1 cellular context compared by ENCODE assay signal in the genomic region with DNA sequence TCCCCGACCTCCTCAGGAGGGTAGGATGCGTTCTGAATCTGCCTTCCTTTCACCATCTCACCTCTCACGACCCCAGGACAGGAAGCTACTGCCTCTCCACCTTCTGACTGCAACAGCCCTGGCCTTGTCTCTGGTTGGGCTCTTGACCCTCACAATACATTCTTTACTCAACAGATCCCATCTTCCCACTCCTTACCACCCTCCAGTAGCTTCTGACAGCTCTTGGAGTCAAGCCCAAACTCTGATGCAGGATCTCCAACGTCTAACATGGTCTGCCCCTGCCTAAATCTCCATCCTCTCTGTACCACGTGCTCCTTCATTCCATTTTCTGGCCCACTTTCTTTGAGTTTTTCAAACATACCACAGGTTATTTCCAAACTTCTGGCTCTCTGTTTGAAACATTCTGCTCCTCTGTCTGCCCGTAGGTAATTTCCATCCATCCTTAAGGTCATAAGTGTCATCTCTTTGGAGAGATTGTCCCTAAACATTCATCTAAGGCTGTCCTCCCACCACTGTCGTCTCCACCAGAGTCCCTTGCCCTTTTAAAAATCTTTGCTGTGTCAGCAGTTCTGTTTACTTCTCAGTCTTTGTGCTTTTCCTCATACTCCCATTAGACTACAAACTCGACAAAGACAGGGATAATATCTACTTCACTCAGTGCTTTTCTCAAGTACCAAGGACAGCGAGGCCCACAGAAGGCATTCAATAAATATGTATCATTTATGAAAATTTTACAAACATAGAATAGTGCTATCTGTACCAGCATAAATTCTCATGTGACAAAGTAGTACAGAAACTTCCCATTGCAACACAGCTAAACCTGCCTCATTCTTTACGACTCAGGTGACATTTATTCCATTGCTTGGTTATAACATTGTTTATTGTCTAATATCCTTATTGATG.
TF ChIP-seq lines count a peak whose summit lies in the region.

No MANE protein-coding gene starts in this region.

TF ChIP-seq in K562, 482 proteins besides CTCF, POLR2A, EP300 and RAD21 (continued from another document):
- no peak for TF ChIP-seq E2F6 (IDR thresholded peaks at IDR 0.05; ENCODE audit: borderline replicate concordance in 1 of 2, extremely low read depth in 1 of 2, insufficient read depth in 1 of 2, insufficient read length in 1 of 2, low read depth in 1 of 2, low read length in 1 of 2, poor library complexity in 1 of 2, severe bottlenecking in 1 of 2)
- no peak for TF ChIP-seq ZNF778 (CRISPR knock-in tag; IDR thresholded peaks at IDR 0.05)
- no peak for TF ChIP-seq STAT6 (CRISPR knock-in tag; IDR thresholded peaks at IDR 0.05)
- TF ChIP-seq RBFOX2 (IDR thresholded peaks at IDR 0.05; ENCODE audit: low read depth, low read length): no peak
- TF ChIP-seq SPI1 (IDR thresholded peaks at IDR 0.05; ENCODE audit: borderline replicate concordance, low read depth, low read length): no peak
- peak; percentile 86 for TF ChIP-seq C11orf30 (IDR thresholded peaks at IDR 0.05; ENCODE audit: low read depth)
- TF ChIP-seq ZNF316 (IDR thresholded peaks at IDR 0.05): peak; percentile 92
- no peak for TF ChIP-seq ZNF449 (CRISPR knock-in tag; IDR thresholded peaks at IDR 0.05)
- TF ChIP-seq, protein P1, sequence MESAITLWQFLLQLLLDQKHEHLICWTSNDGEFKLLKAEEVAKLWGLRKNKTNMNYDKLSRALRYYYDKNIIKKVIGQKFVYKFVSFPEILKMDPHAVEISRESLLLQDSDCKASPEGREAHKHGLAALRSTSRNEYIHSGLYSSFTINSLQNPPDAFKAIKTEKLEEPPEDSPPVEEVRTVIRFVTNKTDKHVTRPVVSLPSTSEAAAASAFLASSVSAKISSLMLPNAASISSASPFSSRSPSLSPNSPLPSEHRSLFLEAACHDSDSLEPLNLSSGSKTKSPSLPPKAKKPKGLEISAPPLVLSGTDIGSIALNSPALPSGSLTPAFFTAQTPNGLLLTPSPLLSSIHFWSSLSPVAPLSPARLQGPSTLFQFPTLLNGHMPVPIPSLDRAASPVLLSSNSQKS (CRISPR knock-in tag; IDR thresholded peaks at IDR 0.05): no peak
- TF ChIP-seq ZNF707 (CRISPR knock-in tag; conservative IDR thresholded peaks at IDR 0.05): no peak
- TF ChIP-seq SNRNP70 (optimal IDR thresholded peaks at IDR 0.05; ENCODE audit: low read depth, low read length): no peak
- no peak for TF ChIP-seq GTF3C2 (IDR thresholded peaks at IDR 0.05; ENCODE audit: borderline replicate concordance, extremely low read depth, insufficient read length)
- TF ChIP-seq, protein P2, sequence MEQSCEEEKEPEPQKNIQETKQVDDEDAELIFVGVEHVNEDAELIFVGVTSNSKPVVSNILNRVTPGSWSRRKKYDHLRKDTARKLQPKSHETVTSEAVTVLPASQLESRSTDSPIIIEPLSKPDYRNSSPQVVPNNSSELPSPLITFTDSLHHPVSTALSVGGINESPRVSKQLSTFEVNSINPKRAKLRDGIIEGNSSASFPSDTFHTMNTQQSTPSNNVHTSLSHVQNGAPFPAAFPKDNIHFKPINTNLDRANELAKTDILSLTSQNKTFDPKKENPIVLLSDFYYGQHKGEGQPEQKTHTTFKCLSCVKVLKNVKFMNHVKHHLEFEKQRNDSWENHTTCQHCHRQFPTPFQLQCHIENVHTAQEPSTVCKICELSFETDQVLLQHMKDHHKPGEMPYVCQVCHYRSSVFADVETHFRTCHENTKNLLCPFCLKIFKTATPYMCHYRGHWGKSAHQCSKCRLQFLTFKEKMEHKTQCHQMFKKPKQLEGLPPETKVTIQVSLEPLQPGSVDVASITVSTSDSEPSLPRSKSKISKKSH (CRISPR knock-in tag; IDR thresholded peaks at IDR 0.05): no peak
- no peak for TF ChIP-seq NBN (IDR thresholded peaks at IDR 0.05; ENCODE audit: low read depth)
- TF ChIP-seq, protein P3, sequence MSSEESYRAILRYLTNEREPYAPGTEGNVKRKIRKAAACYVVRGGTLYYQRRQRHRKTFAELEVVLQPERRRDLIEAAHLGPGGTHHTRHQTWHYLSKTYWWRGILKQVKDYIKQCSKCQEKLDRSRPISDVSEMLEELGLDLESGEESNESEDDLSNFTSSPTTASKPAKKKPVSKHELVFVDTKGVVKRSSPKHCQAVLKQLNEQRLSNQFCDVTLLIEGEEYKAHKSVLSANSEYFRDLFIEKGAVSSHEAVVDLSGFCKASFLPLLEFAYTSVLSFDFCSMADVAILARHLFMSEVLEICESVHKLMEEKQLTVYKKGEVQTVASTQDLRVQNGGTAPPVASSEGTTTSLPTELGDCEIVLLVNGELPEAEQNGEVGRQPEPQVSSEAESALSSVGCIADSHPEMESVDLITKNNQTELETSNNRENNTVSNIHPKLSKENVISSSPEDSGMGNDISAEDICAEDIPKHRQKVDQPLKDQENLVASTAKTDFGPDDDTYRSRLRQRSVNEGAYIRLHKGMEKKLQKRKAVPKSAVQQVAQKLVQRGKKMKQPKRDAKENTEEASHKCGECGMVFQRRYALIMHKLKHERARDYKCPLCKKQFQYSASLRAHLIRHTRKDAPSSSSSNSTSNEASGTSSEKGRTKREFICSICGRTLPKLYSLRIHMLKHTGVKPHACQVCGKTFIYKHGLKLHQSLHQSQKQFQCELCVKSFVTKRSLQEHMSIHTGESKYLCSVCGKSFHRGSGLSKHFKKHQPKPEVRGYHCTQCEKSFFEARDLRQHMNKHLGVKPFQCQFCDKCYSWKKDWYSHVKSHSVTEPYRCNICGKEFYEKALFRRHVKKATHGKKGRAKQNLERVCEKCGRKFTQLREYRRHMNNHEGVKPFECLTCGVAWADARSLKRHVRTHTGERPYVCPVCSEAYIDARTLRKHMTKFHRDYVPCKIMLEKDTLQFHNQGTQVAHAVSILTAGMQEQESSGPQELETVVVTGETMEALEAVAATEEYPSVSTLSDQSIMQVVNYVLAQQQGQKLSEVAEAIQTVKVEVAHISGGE (CRISPR knock-in tag; IDR thresholded peaks at IDR 0.05): peak in 1 of 3 experiments; percentile 92; a peak in 2 of 6 replicates
- no peak for TF ChIP-seq TGIF2 (CRISPR knock-in tag; IDR thresholded peaks at IDR 0.05)
- no peak for TF ChIP-seq JUNB (CRISPR knock-in tag; conservative IDR thresholded peaks at IDR 0.05)
- no peak for TF ChIP-seq ZNF224 (CRISPR knock-in tag; IDR thresholded peaks at IDR 0.05)
- no peak for TF ChIP-seq CSDE1 (IDR thresholded peaks at IDR 0.05)
- TF ChIP-seq MAFG (tag; conservative IDR thresholded peaks at IDR 0.05): peak; percentile 86
- TF ChIP-seq MAFF (IDR thresholded peaks at IDR 0.05; ENCODE audit: low read length): peak; percentile 94
- TF ChIP-seq OTX1 (CRISPR knock-in tag; IDR thresholded peaks at IDR 0.05): no peak
- no peak for TF ChIP-seq FOXA3 (CRISPR knock-in tag; conservative IDR thresholded peaks at IDR 0.05 in 1 of 2, IDR thresholded peaks at IDR 0.05 in 1 of 2)
- peak; percentile 96 for TF ChIP-seq MAFK (IDR thresholded peaks at IDR 0.05; ENCODE audit: low read length)
TF ChIP-seq in K562: peak in this region for 6.
